Comparison of ENCODE assay signal across 8 cellular contexts in genomic region chr3:176512037-176512436, GRCh38.
"Had no signal": no experiment of that assay in that cellular context is flagged by ENCODE, and none has a peak within 500 bp of the region (broad histone marks: within the 10 kb centered on the region; RNA-seq: fewer than 3 reads in every experiment).

No MANE protein-coding gene starts in this region.

- H3K27ac Mint-ChIP-seq: GM23338, H9, HFFc6 had no signal

- H3K4me3 ChIP-seq: GM23248, GM23338, HAP-1 had no signal

- H3K27ac ChIP-seq: GM23248 had no signal

- DNase-seq: GM23248, GOT3, H7, H9, HCEC 1CT, HFFc6 had no signal

- H3K9me3 ChIP-seq: HAP-1 had no signal

- H3K4me3 Mint-ChIP-seq: GM23338, H9, HFFc6 had no signal

- H2AFZ ChIP-seq: GM23248, GM23338 had no signal

- H3K36me3 ChIP-seq: HAP-1 had no signal

- H3K9ac ChIP-seq: GM23248 had no signal

- H3K4me2 ChIP-seq: GM23338 had no signal
